In the genomic region with DNA sequence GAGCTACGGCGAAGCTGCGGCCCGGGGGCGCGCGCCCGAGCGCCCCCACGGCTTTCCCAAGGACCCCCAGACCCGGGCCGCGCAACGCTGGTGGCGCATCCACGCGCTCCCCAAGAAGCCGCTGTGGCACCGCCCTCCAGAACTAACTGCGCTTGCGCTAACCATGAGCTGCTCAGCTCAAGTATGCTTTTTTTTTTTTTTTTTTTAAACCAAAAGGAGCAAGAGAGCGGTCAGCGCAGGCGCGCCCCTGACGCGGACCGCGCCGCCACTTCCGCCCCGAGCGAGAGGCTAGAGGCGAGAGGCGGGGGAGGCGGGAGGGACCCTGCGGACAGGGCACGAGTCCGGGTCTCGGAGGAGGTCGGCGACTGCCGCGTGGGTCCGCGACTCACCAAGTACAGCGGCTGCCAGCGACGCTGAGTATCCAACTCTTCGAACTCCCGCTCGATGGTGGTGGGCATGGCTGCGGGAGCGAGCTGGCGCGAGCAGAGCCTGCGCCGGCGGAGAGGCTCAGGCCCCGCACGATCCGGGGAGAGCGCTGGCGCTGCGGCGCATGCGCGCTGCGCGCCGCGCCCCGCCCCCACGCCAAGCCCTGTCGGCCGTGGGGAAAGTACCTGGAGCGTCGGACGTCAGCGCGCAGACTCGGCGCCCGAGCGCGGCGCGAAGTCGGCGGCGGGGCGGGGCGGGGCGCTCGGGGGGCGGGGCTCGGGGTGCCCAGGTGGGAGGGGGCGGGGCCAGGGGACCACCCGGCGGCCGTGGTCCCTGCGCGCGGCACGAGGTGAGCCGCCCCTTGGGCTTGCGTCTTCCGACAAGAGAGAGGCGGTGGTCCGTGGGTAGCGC, we compare ENCODE assay signal across 1 cellular context.
TF ChIP-seq lines count a peak whose summit lies in the region.

A gene (minus strand): TSS at position 554 of the 837 bp plus-strand sequence. CDS start 96 bp downstream, at position 458.

TF ChIP-seq in HepG2, 621 proteins besides CTCF, POLR2A, EP300 and RAD21 (continued from another document and continues in another):
- TF ChIP-seq, protein P1, sequence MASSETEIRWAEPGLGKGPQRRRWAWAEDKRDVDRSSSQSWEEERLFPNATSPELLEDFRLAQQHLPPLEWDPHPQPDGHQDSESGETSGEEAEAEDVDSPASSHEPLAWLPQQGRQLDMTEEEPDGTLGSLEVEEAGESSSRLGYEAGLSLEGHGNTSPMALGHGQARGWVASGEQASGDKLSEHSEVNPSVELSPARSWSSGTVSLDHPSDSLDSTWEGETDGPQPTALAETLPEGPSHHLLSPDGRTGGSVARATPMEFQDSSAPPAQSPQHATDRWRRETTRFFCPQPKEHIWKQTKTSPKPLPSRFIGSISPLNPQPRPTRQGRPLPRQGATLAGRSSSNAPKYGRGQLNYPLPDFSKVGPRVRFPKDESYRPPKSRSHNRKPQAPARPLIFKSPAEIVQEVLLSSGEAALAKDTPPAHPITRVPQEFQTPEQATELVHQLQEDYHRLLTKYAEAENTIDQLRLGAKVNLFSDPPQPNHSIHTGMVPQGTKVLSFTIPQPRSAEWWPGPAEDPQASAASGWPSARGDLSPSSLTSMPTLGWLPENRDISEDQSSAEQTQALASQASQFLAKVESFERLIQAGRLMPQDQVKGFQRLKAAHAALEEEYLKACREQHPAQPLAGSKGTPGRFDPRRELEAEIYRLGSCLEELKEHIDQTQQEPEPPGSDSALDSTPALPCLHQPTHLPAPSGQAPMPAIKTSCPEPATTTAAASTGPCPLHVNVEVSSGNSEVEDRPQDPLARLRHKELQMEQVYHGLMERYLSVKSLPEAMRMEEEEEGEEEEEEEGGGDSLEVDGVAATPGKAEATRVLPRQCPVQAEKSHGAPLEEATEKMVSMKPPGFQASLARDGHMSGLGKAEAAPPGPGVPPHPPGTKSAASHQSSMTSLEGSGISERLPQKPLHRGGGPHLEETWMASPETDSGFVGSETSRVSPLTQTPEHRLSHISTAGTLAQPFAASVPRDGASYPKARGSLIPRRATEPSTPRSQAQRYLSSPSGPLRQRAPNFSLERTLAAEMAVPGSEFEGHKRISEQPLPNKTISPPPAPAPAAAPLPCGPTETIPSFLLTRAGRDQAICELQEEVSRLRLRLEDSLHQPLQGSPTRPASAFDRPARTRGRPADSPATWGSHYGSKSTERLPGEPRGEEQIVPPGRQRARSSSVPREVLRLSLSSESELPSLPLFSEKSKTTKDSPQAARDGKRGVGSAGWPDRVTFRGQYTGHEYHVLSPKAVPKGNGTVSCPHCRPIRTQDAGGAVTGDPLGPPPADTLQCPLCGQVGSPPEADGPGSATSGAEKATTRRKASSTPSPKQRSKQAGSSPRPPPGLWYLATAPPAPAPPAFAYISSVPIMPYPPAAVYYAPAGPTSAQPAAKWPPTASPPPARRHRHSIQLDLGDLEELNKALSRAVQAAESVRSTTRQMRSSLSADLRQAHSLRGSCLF (CRISPR knock-in tag; IDR thresholded peaks at IDR 0.05; ENCODE audit: borderline replicate concordance), result no peak
- TF ChIP-seq HOXA5 (CRISPR knock-in tag; IDR thresholded peaks at IDR 0.05) (peak; percentile 88), ZNF33A (CRISPR knock-in tag; IDR thresholded peaks at IDR 0.05; ENCODE audit: borderline replicate concordance) (no peak), ZNF432 (CRISPR knock-in tag; IDR thresholded peaks at IDR 0.05; ENCODE audit: borderline replicate concordance) (no peak), ZNF282 (IDR thresholded peaks at IDR 0.05; ENCODE audit: partially characterized antibody) (no peak), ZEB1 (IDR thresholded peaks at IDR 0.05; ENCODE audit: insufficient replicate concordance, low read depth) (no peak), IRX3 (CRISPR knock-in tag; IDR thresholded peaks at IDR 0.05; ENCODE audit: borderline replicate concordance, low read depth) (0 out of 2 replicates have a peak, but pooled peaks have one; percentile 43), KLF16 (CRISPR knock-in tag; IDR thresholded peaks at IDR 0.05) (peak in 1 of 2 experiments; percentile 90; a peak in 2 of 4 replicates), HOXA3 (CRISPR knock-in tag; IDR thresholded peaks at IDR 0.05) (peak; percentile 77; the same call in 1 of the 2 replicates), CBFB (CRISPR knock-in tag; IDR thresholded peaks at IDR 0.05) (peak; percentile 78), ZSCAN29 (CRISPR knock-in tag; conservative IDR thresholded peaks at IDR 0.05) (0 out of 2 replicates have a peak, but pooled peaks have one; percentile 36), TBX3 (IDR thresholded peaks at IDR 0.05; ENCODE audit: borderline replicate concordance) (no peak), ZSCAN12 (CRISPR knock-in tag; IDR thresholded peaks at IDR 0.05) (no peak), DMAP1 (CRISPR knock-in tag; IDR thresholded peaks at IDR 0.05) (peak; percentile 96), SALL1 (CRISPR knock-in tag; IDR thresholded peaks at IDR 0.05) (peak; percentile 89), ZNF251 (CRISPR knock-in tag; IDR thresholded peaks at IDR 0.05) (no peak), CENPT (CRISPR knock-in tag; IDR thresholded peaks at IDR 0.05; ENCODE audit: low read depth) (peak; percentile 66; the same call in 1 of the 2 replicates), SMAD1 (CRISPR knock-in tag; IDR thresholded peaks at IDR 0.05; ENCODE audit: borderline replicate concordance, low read depth) (peak; percentile 94; the same call in 1 of the 2 replicates), MTA1 (CRISPR knock-in tag; IDR thresholded peaks at IDR 0.05; ENCODE audit: borderline replicate concordance) (0 out of 2 replicates have a peak, but pooled peaks have one; percentile 3), ZNF101 (CRISPR knock-in tag; IDR thresholded peaks at IDR 0.05; ENCODE audit: borderline replicate concordance, low read depth) (no peak), ZNF180 (CRISPR knock-in tag; IDR thresholded peaks at IDR 0.05; ENCODE audit: borderline replicate concordance, low read depth) (no peak), ADNP (CRISPR knock-in tag; IDR thresholded peaks at IDR 0.05) (no peak), GATAD1 (CRISPR knock-in tag; IDR thresholded peaks at IDR 0.05) (peak; percentile 70; the same call in 1 of the 2 replicates), KLF13 (CRISPR knock-in tag; IDR thresholded peaks at IDR 0.05) (peak; percentile 75; the same call in 1 of the 2 replicates)
- TF ChIP-seq, protein P2, sequence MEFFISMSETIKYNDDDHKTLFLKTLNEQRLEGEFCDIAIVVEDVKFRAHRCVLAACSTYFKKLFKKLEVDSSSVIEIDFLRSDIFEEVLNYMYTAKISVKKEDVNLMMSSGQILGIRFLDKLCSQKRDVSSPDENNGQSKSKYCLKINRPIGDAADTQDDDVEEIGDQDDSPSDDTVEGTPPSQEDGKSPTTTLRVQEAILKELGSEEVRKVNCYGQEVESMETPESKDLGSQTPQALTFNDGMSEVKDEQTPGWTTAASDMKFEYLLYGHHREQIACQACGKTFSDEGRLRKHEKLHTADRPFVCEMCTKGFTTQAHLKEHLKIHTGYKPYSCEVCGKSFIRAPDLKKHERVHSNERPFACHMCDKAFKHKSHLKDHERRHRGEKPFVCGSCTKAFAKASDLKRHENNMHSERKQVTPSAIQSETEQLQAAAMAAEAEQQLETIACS (CRISPR knock-in tag; IDR thresholded peaks at IDR 0.05), result peak; percentile 47; the same call in 1 of the 2 replicates
- TF ChIP-seq, protein P3, sequence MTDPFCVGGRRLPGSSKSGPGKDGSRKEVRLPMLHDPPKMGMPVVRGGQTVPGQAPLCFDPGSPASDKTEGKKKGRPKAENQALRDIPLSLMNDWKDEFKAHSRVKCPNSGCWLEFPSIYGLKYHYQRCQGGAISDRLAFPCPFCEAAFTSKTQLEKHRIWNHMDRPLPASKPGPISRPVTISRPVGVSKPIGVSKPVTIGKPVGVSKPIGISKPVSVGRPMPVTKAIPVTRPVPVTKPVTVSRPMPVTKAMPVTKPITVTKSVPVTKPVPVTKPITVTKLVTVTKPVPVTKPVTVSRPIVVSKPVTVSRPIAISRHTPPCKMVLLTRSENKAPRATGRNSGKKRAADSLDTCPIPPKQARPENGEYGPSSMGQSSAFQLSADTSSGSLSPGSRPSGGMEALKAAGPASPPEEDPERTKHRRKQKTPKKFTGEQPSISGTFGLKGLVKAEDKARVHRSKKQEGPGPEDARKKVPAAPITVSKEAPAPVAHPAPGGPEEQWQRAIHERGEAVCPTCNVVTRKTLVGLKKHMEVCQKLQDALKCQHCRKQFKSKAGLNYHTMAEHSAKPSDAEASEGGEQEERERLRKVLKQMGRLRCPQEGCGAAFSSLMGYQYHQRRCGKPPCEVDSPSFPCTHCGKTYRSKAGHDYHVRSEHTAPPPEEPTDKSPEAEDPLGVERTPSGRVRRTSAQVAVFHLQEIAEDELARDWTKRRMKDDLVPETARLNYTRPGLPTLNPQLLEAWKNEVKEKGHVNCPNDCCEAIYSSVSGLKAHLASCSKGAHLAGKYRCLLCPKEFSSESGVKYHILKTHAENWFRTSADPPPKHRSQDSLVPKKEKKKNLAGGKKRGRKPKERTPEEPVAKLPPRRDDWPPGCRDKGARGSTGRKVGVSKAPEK (CRISPR knock-in tag; IDR thresholded peaks at IDR 0.05; ENCODE audit: borderline replicate concordance), result 0 out of 2 replicates have a peak, but pooled peaks have one; percentile 45
- TF ChIP-seq, protein P4, sequence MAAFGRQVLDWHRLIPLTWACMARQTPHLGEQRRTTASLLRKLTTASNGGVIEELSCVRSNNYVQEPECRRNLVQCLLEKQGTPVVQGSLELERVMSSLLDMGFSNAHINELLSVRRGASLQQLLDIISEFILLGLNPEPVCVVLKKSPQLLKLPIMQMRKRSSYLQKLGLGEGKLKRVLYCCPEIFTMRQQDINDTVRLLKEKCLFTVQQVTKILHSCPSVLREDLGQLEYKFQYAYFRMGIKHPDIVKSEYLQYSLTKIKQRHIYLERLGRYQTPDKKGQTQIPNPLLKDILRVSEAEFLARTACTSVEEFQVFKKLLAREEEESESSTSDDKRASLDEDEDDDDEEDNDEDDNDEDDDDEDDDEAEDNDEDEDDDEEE (CRISPR knock-in tag; IDR thresholded peaks at IDR 0.05), result peak; percentile 95
- TF ChIP-seq, protein P5, sequence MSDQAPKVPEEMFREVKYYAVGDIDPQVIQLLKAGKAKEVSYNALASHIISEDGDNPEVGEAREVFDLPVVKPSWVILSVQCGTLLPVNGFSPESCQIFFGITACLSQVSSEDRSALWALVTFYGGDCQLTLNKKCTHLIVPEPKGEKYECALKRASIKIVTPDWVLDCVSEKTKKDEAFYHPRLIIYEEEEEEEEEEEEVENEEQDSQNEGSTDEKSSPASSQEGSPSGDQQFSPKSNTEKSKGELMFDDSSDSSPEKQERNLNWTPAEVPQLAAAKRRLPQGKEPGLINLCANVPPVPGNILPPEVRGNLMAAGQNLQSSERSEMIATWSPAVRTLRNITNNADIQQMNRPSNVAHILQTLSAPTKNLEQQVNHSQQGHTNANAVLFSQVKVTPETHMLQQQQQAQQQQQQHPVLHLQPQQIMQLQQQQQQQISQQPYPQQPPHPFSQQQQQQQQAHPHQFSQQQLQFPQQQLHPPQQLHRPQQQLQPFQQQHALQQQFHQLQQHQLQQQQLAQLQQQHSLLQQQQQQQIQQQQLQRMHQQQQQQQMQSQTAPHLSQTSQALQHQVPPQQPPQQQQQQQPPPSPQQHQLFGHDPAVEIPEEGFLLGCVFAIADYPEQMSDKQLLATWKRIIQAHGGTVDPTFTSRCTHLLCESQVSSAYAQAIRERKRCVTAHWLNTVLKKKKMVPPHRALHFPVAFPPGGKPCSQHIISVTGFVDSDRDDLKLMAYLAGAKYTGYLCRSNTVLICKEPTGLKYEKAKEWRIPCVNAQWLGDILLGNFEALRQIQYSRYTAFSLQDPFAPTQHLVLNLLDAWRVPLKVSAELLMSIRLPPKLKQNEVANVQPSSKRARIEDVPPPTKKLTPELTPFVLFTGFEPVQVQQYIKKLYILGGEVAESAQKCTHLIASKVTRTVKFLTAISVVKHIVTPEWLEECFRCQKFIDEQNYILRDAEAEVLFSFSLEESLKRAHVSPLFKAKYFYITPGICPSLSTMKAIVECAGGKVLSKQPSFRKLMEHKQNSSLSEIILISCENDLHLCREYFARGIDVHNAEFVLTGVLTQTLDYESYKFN (CRISPR knock-in tag; conservative IDR thresholded peaks at IDR 0.05), result peak; percentile 61
- TF ChIP-seq, protein P6, sequence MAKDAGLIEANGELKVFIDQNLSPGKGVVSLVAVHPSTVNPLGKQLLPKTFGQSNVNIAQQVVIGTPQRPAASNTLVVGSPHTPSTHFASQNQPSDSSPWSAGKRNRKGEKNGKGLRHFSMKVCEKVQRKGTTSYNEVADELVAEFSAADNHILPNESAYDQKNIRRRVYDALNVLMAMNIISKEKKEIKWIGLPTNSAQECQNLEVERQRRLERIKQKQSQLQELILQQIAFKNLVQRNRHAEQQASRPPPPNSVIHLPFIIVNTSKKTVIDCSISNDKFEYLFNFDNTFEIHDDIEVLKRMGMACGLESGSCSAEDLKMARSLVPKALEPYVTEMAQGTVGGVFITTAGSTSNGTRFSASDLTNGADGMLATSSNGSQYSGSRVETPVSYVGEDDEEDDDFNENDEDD (CRISPR knock-in tag; IDR thresholded peaks at IDR 0.05; ENCODE audit: borderline replicate concordance), result peak; percentile 74; the same call in 1 of the 2 replicates
- TF ChIP-seq, protein P7, sequence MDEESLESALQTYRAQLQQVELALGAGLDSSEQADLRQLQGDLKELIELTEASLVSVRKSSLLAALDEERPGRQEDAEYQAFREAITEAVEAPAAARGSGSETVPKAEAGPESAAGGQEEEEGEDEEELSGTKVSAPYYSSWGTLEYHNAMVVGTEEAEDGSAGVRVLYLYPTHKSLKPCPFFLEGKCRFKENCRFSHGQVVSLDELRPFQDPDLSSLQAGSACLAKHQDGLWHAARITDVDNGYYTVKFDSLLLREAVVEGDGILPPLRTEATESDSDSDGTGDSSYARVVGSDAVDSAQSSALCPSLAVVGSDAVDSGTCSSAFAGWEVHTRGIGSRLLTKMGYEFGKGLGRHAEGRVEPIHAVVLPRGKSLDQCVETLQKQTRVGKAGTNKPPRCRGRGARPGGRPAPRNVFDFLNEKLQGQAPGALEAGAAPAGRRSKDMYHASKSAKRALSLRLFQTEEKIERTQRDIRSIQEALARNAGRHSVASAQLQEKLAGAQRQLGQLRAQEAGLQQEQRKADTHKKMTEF (CRISPR knock-in tag; IDR thresholded peaks at IDR 0.05), result peak; percentile 92
- TF ChIP-seq, protein P8, sequence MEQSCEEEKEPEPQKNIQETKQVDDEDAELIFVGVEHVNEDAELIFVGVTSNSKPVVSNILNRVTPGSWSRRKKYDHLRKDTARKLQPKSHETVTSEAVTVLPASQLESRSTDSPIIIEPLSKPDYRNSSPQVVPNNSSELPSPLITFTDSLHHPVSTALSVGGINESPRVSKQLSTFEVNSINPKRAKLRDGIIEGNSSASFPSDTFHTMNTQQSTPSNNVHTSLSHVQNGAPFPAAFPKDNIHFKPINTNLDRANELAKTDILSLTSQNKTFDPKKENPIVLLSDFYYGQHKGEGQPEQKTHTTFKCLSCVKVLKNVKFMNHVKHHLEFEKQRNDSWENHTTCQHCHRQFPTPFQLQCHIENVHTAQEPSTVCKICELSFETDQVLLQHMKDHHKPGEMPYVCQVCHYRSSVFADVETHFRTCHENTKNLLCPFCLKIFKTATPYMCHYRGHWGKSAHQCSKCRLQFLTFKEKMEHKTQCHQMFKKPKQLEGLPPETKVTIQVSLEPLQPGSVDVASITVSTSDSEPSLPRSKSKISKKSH (CRISPR knock-in tag; IDR thresholded peaks at IDR 0.05; ENCODE audit: borderline replicate concordance), result no peak
- TF ChIP-seq, protein P9, sequence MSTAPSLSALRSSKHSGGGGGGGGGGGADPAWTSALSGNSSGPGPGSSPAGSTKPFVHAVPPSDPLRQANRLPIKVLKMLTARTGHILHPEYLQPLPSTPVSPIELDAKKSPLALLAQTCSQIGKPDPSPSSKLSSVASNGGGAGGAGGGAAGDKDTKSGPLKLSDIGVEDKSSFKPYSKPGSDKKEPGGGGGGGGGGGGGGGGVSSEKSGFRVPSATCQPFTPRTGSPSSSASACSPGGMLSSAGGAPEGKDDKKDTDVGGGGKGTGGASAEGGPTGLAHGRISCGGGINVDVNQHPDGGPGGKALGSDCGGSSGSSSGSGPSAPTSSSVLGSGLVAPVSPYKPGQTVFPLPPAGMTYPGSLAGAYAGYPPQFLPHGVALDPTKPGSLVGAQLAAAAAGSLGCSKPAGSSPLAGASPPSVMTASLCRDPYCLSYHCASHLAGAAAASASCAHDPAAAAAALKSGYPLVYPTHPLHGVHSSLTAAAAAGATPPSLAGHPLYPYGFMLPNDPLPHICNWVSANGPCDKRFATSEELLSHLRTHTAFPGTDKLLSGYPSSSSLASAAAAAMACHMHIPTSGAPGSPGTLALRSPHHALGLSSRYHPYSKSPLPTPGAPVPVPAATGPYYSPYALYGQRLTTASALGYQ (CRISPR knock-in tag; IDR thresholded peaks at IDR 0.05), result no peak; the same call in 1 of the 2 replicates
